16 cellular contexts compared by ENCODE assay signal in genomic region chr4:161828061-161828460, GRCh38.
DNase-seq lines count a peak whose midpoint lies in the region; ATAC-seq and TF ChIP-seq lines count a peak whose summit lies in the region.
"Had no signal": no experiment of that assay in that cellular context is flagged by ENCODE, and none has a peak within 500 bp of the region (broad histone marks: within the 10 kb centered on the region; RNA-seq: fewer than 3 reads in every experiment).

No MANE protein-coding gene starts in this region.

- no peak overlapping the region for H3K4me3 ChIP-seq in KMS-11 (IDR thresholded peaks at IDR 0.05; ENCODE audit: insufficient read depth, low read depth, low read length)
- H3K4me3 ChIP-seq in brain microvascular endothelial cell (ENCODE audit: low read depth, low read length): no peak overlapping the region
- no peak overlapping the region for H3K4me3 ChIP-seq in Peyer's patch
- H3K4me3 ChIP-seq: esophagus muscularis mucosa had no signal

- ATAC-seq in GM18868 (IDR thresholded peaks at IDR 0.05; ENCODE audit: unreplicated experiment): peak; percentile 75
- ATAC-seq in GM21390 (IDR thresholded peaks at IDR 0.05; ENCODE audit: unreplicated experiment): no peak

- no peak overlapping the region for H3K27ac ChIP-seq in KMS-11
- no peak overlapping the region for H3K27ac ChIP-seq in brain microvascular endothelial cell
- no peak overlapping the region for H3K27ac ChIP-seq in Peyer's patch
- H3K27ac ChIP-seq: esophagus muscularis mucosa, neutrophil had no signal

- peak; percentile 11 for DNase-seq in brain microvascular endothelial cell
- peak; percentile 12 for DNase-seq in smooth muscle cell of the brain vasculature (ENCODE audit: low read depth, low spot score)
- DNase-seq in Peyer's patch: no peak
- DNase-seq in DMS 273 (lab: John Stamatoyannopoulos, UW; ENCODE audit: unreplicated experiment): no peak
- DNase-seq: activated CD4-positive, alpha-beta T cell treated with anti-CD3 and anti-CD28 coated beads for 1 hour; activated gamma-delta T cell treated with Interleukin-2 at 50 U/mL for 16 hours; aorta; head of caudate nucleus; midbrain; NCI-H1092; T-helper 2 cell had no signal

- in situ Hi-C loops in brain microvascular endothelial cell (cut with HindIII; ENCODE audit: low pct_ligation_motif_present, low sequenced_read_pairs): no loop called here

- no peaks in the 10 kb centered on the region for H3K9me3 ChIP-seq in Peyer's patch
- H3K9me3 ChIP-seq: neutrophil had no signal

- H3K4me1 ChIP-seq in KMS-11 (ENCODE audit: low read depth, poor library complexity, severe bottlenecking) (no peaks in the 10 kb centered on the region), Peyer's patch (no peaks in the 10 kb centered on the region)
- H3K4me1 ChIP-seq: esophagus muscularis mucosa had no signal

- H3K27me3 ChIP-seq in KMS-11 (ENCODE audit: insufficient read depth, low read depth) (no peaks in the 10 kb centered on the region), brain microvascular endothelial cell (replicated peaks) (no peaks in the 10 kb centered on the region), Peyer's patch (no peaks in the 10 kb centered on the region)
- H3K27me3 ChIP-seq: esophagus muscularis mucosa, neutrophil had no signal

- TF ChIP-seq CTCF in KMS-11 (conservative IDR thresholded peaks at IDR 0.05; ENCODE audit: low read depth, low read length) (no peak), brain microvascular endothelial cell (IDR thresholded peaks at IDR 0.05; ENCODE audit: low read depth, low read length, missing control alignments) (no peak), Peyer's patch (IDR thresholded peaks at IDR 0.05) (no peak)

- no peaks in the 10 kb centered on the region for H4K20me1 ChIP-seq in KMS-11 (ENCODE audit: insufficient read depth)

- no peaks in the 10 kb centered on the region for H3K79me2 ChIP-seq in KMS-11 (ENCODE audit: insufficient read depth, low read depth)

- H3K9ac ChIP-seq in KMS-11: no peak overlapping the region

- peak overlapping the region; percentile 42; the same call in 1 of the 2 replicates for H2AFZ ChIP-seq in KMS-11 (ENCODE audit: low read depth)

- H3K36me3 ChIP-seq in KMS-11 (ENCODE audit: insufficient read depth) (no peaks in the 10 kb centered on the region), brain microvascular endothelial cell (replicated peaks) (no peaks in the 10 kb centered on the region), Peyer's patch (no peaks in the 10 kb centered on the region)
- H3K36me3 ChIP-seq: esophagus muscularis mucosa, neutrophil had no signal

- TF ChIP-seq POLR2A in Peyer's patch (IDR thresholded peaks at IDR 0.05): no peak

- H3K4me2 ChIP-seq in KMS-11: 0 out of 2 replicates have a peak overlapping the region, but pooled peaks have one; percentile 0

Comparison
In these comparisons a context has a peak if more than half of its experiments do, and no peak if none do; other contexts are left out.
1. DNase-seq: peak in brain microvascular endothelial cell (single experiment) and smooth muscle cell of the brain vasculature (single experiment); none in Peyer's patch (0 of 3) and DMS 273 (single experiment).